14 cellular contexts compared by ENCODE assay signal in genomic region chr1:9714257-9714718, GRCh38.
DNase-seq lines count a peak whose midpoint lies in the region; ATAC-seq and TF ChIP-seq lines count a peak whose summit lies in the region.
"Had no signal": no experiment of that assay in that cellular context is flagged by ENCODE, and none has a peak within 500 bp of the region (broad histone marks: within the 10 kb centered on the region; RNA-seq: fewer than 3 reads in every experiment).

No MANE protein-coding gene starts in this region.

- H3K36me3 Mint-ChIP-seq in IgD-negative memory B cell, result peaks cover 10% of the 10 kb centered on the region
- peaks cover 79% of the 10 kb centered on the region for H3K36me3 Mint-ChIP-seq in activated CD4-positive, alpha-beta memory T cell treated with anti-CD3 and anti-CD28 coated beads, Interleukin-2, amount 10 ng/mL, durations not matched to agents 7 days and 5 days (ENCODE audit: low read depth)

- ATAC-seq in foreskin keratinocyte (peak; percentile 6), GM19395 (IDR thresholded peaks at IDR 0.05; ENCODE audit: unreplicated experiment) (no peak), GM18870 (IDR thresholded peaks at IDR 0.05; ENCODE audit: unreplicated experiment) (no peak)

- H3K27me3 ChIP-seq in BLaER1 treated with 17β-estradiol and CSF1 and Interleukin-3, amounts not matched to agents 10 nM and 100 nM, result no peaks in the 10 kb centered on the region
- no peaks in the 10 kb centered on the region for H3K27me3 ChIP-seq in foreskin keratinocyte

- H3K4me3 ChIP-seq in BLaER1 treated with 17β-estradiol and CSF1 and Interleukin-3, amounts not matched to agents 10 nM and 100 nM, result no peak overlapping the region

- no peaks in the 10 kb centered on the region for H3K9me3 ChIP-seq in BLaER1 treated with 17β-estradiol and CSF1 and Interleukin-3, amounts not matched to agents 10 nM and 100 nM (replicated peaks in 1 of 11)

- H3K27me3 Mint-ChIP-seq in IgD-negative memory B cell, result peaks cover 1% of the 10 kb centered on the region
- no peaks in the 10 kb centered on the region for H3K27me3 Mint-ChIP-seq in activated CD4-positive, alpha-beta memory T cell treated with anti-CD3 and anti-CD28 coated beads, Interleukin-2, amount 10 ng/mL, durations not matched to agents 7 days and 5 days

- peak overlapping the region in 3 of 11 experiments; percentile 14 to 73 (median 16); a peak in 1 of 22 replicates for H3K9ac ChIP-seq in BLaER1 treated with 17β-estradiol and CSF1 and Interleukin-3, amounts not matched to agents 10 nM and 100 nM

- no peak for TF ChIP-seq CTCF in foreskin keratinocyte (conservative IDR thresholded peaks at IDR 0.05)

- H3K4me1 ChIP-seq in BLaER1 treated with 17β-estradiol and CSF1 and Interleukin-3, amounts not matched to agents 10 nM and 100 nM, result peaks cover 49 to 94% (median 86%) of the 10 kb centered on the region in 10 experiments
- H3K4me1 ChIP-seq in foreskin keratinocyte, result peaks cover 4% of the 10 kb centered on the region

- H4K20me1 ChIP-seq in BLaER1 treated with 17β-estradiol and CSF1 and Interleukin-3, amounts not matched to agents 10 nM and 100 nM, result peaks cover 64 to 100% (median 94%) of the 10 kb centered on the region in 11 experiments

- peak overlapping the region; percentile 52 to 91 (median 76) for H3K4me3 Mint-ChIP-seq in IgD-negative memory B cell
- peak overlapping the region; percentile 90 for H3K4me3 Mint-ChIP-seq in activated CD4-positive, alpha-beta memory T cell treated with anti-CD3 and anti-CD28 coated beads, Interleukin-2, amount 10 ng/mL, durations not matched to agents 7 days and 5 days

- no peak overlapping the region for H3K27ac ChIP-seq in BLaER1 treated with 17β-estradiol and CSF1 and Interleukin-3, amounts not matched to agents 10 nM and 100 nM
- no peak overlapping the region for H3K27ac ChIP-seq in foreskin keratinocyte

- H3K36me3 ChIP-seq in BLaER1 treated with 17β-estradiol and CSF1 and Interleukin-3, amounts not matched to agents 10 nM and 100 nM, result peaks cover 85 to 96% (median 93%) of the 10 kb centered on the region in 11 experiments

- DNase-seq in activated CD4-positive, alpha-beta memory T cell treated with anti-CD3 and anti-CD28 coated beads, Interleukin-2, amount 10 ng/mL, durations not matched to agents 7 days and 5 days, result no peak
- DNase-seq in foreskin keratinocyte, result no peak
- no peak for DNase-seq in NCI-H2171 treated with DMSO at 0.1 percent for 48 hours (lab: John Stamatoyannopoulos, UW)
- DNase-seq in AG20443 (ENCODE audit: low spot score), result no peak
- DNase-seq: C1 segment of cervical spinal cord; cerebellar nuclear complex; kidney glomerular epithelial cell; NCI-H1436; NK-92 treated with Interleukin-12 subunit alpha and Interleukin-12 subunit beta, amount 100 ng/mL, for 24 hours; small intestine had no signal

- no peaks in the 10 kb centered on the region for H3K9me3 Mint-ChIP-seq in IgD-negative memory B cell
- no peaks in the 10 kb centered on the region for H3K9me3 Mint-ChIP-seq in activated CD4-positive, alpha-beta memory T cell treated with anti-CD3 and anti-CD28 coated beads, Interleukin-2, amount 10 ng/mL, durations not matched to agents 7 days and 5 days

- H3K4me2 ChIP-seq in BLaER1 treated with 17β-estradiol and CSF1 and Interleukin-3, amounts not matched to agents 10 nM and 100 nM, result peak overlapping the region; percentile 87 to 98 (median 92); a peak in 21 of 22 replicates

- peaks cover 18 to 24% (median 23%) of the 10 kb centered on the region in 3 donors for H3K4me1 Mint-ChIP-seq in IgD-negative memory B cell
- H3K4me1 Mint-ChIP-seq in activated CD4-positive, alpha-beta memory T cell treated with anti-CD3 and anti-CD28 coated beads, Interleukin-2, amount 10 ng/mL, durations not matched to agents 7 days and 5 days, result peaks cover 71% of the 10 kb centered on the region

- POLR2A ChIA-PET in activated CD4-positive, alpha-beta memory T cell treated with anti-CD3 and anti-CD28 coated beads, Interleukin-2, amount 10 ng/mL, durations not matched to agents 7 days and 5 days (lab: Charles Lee), result interaction anchor here (0.9 to 10.5 kb wide), 7 partner anchors 12 to 85 kb away, joined by 4 to 272 read pairs (median 65); partner anchors contain the start of gene PIK3CD

- CTCF ChIA-PET in activated CD4-positive, alpha-beta memory T cell treated with anti-CD3 and anti-CD28 coated beads, Interleukin-2, amount 10 ng/mL, durations not matched to agents 7 days and 5 days (lab: Charles Lee), result interaction anchor here (1.7 to 7.8 kb wide), 2 partner anchors 14 to 86 kb away, joined by 4 to 89 read pairs; no protein-coding TSS in a partner anchor

- peak overlapping the region; percentile 95 to 98 (median 95) for H3K27ac Mint-ChIP-seq in IgD-negative memory B cell
- H3K27ac Mint-ChIP-seq in activated CD4-positive, alpha-beta memory T cell treated with anti-CD3 and anti-CD28 coated beads, Interleukin-2, amount 10 ng/mL, durations not matched to agents 7 days and 5 days, result peak overlapping the region; percentile 90
